In genomic region chr7:423312-424260, GRCh38 we compare ENCODE assay signal across 16 cellular contexts.
DNase-seq lines count a peak whose midpoint lies in the region; ATAC-seq and TF ChIP-seq lines count a peak whose summit lies in the region.
"Had no signal": no experiment of that assay in that cellular context is flagged by ENCODE, and none has a peak within 500 bp of the region (broad histone marks: within the 10 kb centered on the region; RNA-seq: fewer than 3 reads in every experiment).

No MANE protein-coding gene starts in this region.

- H3K4me3 ChIP-seq in left ventricle myocardium inferior: no peak overlapping the region
- no peak overlapping the region for H3K4me3 ChIP-seq in lower lobe of right lung
- H3K4me3 ChIP-seq in aorta (ENCODE audit: low read length in 2 of 2): no peak overlapping the region

- H3K4me3 Mint-ChIP-seq in chondrocyte (ENCODE audit: unreplicated experiment): no peak overlapping the region
- H3K4me3 Mint-ChIP-seq: CD4-positive, alpha-beta T cell had no signal

- peak; percentile 33 for DNase-seq in Right ventricle myocardium superior
- DNase-seq in left ventricle myocardium inferior: no peak
- DNase-seq in chondrocyte (ENCODE audit: low spot score): peak; percentile 67
- DNase-seq in lower lobe of right lung: peak; percentile 14
- DNase-seq in aorta: peak; percentile 34 to 61
- no peak for DNase-seq in GM20000 (ENCODE audit: low spot score)
- DNase-seq in NCI-H526 treated with DMSO at 0.1 percent for 48 hours (lab: John Stamatoyannopoulos, UW): no peak
- no peak for DNase-seq in amygdala (lab: John Stamatoyannopoulos, UW)
- DNase-seq: 8988T; CD4-positive, alpha-beta T cell; DMS153; GF-D8; NCI-H1105 treated with DMSO at 0.1 percent for 48 hours; NCI-H748 treated with DMSO at 0.1 percent for 48 hours; SIG-M5 had no signal

- TF ChIP-seq CTCF in left ventricle myocardium inferior (IDR thresholded peaks at IDR 0.05; ENCODE audit: borderline replicate concordance) (no peak), chondrocyte (IDR thresholded peaks at IDR 0.05) (no peak), lower lobe of right lung (IDR thresholded peaks at IDR 0.05) (no peak), GM20000 (IDR thresholded peaks at IDR 0.05; ENCODE audit: extremely low read depth, missing control alignments) (no peak)

- H3K36me3 ChIP-seq in left ventricle myocardium inferior (no peaks in the 10 kb centered on the region), lower lobe of right lung (no peaks in the 10 kb centered on the region), aorta (ENCODE audit: control insufficient read depth in 1 of 2, insufficient read depth in 2 of 2, low read length in 1 of 2) (no peaks in the 10 kb centered on the region)

- 89 to 92% methylated on average over 28 of the region's 28 CpGs for WGBS in aorta, 2 donors

- no peak overlapping the region for H3K27ac ChIP-seq in left ventricle myocardium inferior (replicated peaks)
- H3K27ac ChIP-seq in lower lobe of right lung: no peak overlapping the region
- H3K27ac ChIP-seq in aorta (ENCODE audit: low read depth in 1 of 2, low read length in 2 of 2): no peak overlapping the region

- intact Hi-C loops in Right ventricle myocardium superior (cut with DNase I): no loop called here
- intact Hi-C loops in left ventricle myocardium inferior (cut with micrococcal nuclease): no loop called here
- intact Hi-C loops in lower lobe of right lung (cut with DNase I): no loop called here
- intact Hi-C loops in aorta (cut with DNase I): no loop called here

- H3K4me1 ChIP-seq in left ventricle myocardium inferior (peaks cover 14% of the 10 kb centered on the region), lower lobe of right lung (no peaks in the 10 kb centered on the region), aorta (ENCODE audit: control insufficient read depth in 1 of 2, insufficient read depth in 2 of 2, low read length in 2 of 2) (no peaks in the 10 kb centered on the region)

- H3K36me3 Mint-ChIP-seq in chondrocyte (ENCODE audit: low read depth): peaks cover 2% of the 10 kb centered on the region

- peaks cover 47% of the 10 kb centered on the region for H3K27me3 ChIP-seq in left ventricle myocardium inferior (ENCODE audit: low read depth)
- no peaks in the 10 kb centered on the region for H3K27me3 ChIP-seq in lower lobe of right lung (ENCODE audit: low read depth)
- H3K27me3 ChIP-seq in aorta (ENCODE audit: control insufficient read depth in 1 of 2, insufficient read depth in 2 of 2, low read length in 1 of 2): no peaks in the 10 kb centered on the region

- H3K27me3 Mint-ChIP-seq in chondrocyte (ENCODE audit: low read depth): no peaks in the 10 kb centered on the region
- H3K27me3 Mint-ChIP-seq: CD4-positive, alpha-beta T cell had no signal

- no peak overlapping the region for H3K27ac Mint-ChIP-seq in chondrocyte (ENCODE audit: unreplicated experiment)
- H3K27ac Mint-ChIP-seq: CD4-positive, alpha-beta T cell had no signal

- H3K9me3 Mint-ChIP-seq in chondrocyte (ENCODE audit: low read depth): no peaks in the 10 kb centered on the region
- H3K9me3 Mint-ChIP-seq: CD4-positive, alpha-beta T cell had no signal

- no peak for ATAC-seq in Right ventricle myocardium superior (ENCODE audit: poor library complexity)
- peak in 1 of 2 donors; percentile 6 for ATAC-seq in lower lobe of right lung
- peak; percentile 1 for ATAC-seq in aorta (ENCODE audit: low FRiP score)
- ATAC-seq: HCT116 had no signal

- H3K9me3 ChIP-seq in left ventricle myocardium inferior (replicated peaks) (peaks cover 4% of the 10 kb centered on the region), lower lobe of right lung (no peaks in the 10 kb centered on the region), aorta (ENCODE audit: control insufficient read depth, low read length) (no peaks in the 10 kb centered on the region)

- peaks cover 11% of the 10 kb centered on the region for H3K4me1 Mint-ChIP-seq in chondrocyte (ENCODE audit: low read depth)

Comparison
In these comparisons a context has a peak if more than half of its experiments do, and no peak if none do; other contexts are left out.
1. DNase-seq: peak in Right ventricle myocardium superior (single experiment), chondrocyte (single experiment), lower lobe of right lung (single experiment) and aorta (2 of 2); none in left ventricle myocardium inferior (single experiment), GM20000 (single experiment), NCI-H526 treated with DMSO at 0.1 percent for 48 hours (single experiment) and amygdala (0 of 56).